In genomic region chr12:114866331-114866730, GRCh38 we compare ENCODE assay signal across 29 cellular contexts.
"Had no signal": no experiment of that assay in that cellular context is flagged by ENCODE, and none has a peak within 500 bp of the region (broad histone marks: within the 10 kb centered on the region; RNA-seq: fewer than 3 reads in every experiment).

No MANE protein-coding gene starts in this region.

- H3K27me3 ChIP-seq: Peyer's patch had no signal

- H3K4me3 Mint-ChIP-seq: activated CD4-positive, alpha-beta T cell treated with anti-CD3 and anti-CD28 coated beads for 36 hours; activated CD4-positive, alpha-beta T cell treated with anti-CD3 and anti-CD28 coated beads, Interleukin-2, amount 10 ng/mL, durations not matched to agents 7 days and 5 days; activated CD8-positive, alpha-beta T cell treated with anti-CD3 and anti-CD28 coated beads, Interleukin-2, amount 10 ng/mL, durations not matched to agents 7 days and 5 days; activated naive CD4-positive, alpha-beta T cell treated with anti-CD3 and anti-CD28 coated beads, Interleukin-2, amount 10 ng/mL, durations not matched to agents 7 days and 5 days; activated naive CD8-positive, alpha-beta T cell; activated naive CD8-positive, alpha-beta T cell treated with anti-CD3 and anti-CD28 coated beads, Interleukin-2, amount 50 U/mL, for 24 hours had no signal

- H3K36me3 ChIP-seq: Peyer's patch had no signal

- H3K4me3 ChIP-seq: Peyer's patch had no signal

- ATAC-seq: activated CD4-positive, alpha-beta T cell treated with anti-CD3 and anti-CD28 coated beads for 36 hours; activated CD4-positive, CD25-positive, alpha-beta regulatory T cell treated with anti-CD3 and anti-CD28 coated beads, Interleukin-2, amount 50 U/mL, for 24 hours; activated CD8-positive, alpha-beta T cell treated with anti-CD3 and anti-CD28 coated beads, Interleukin-2, amount 10 ng/mL, durations not matched to agents 7 days and 5 days; activated naive CD8-positive, alpha-beta T cell treated with anti-CD3 and anti-CD28 coated beads, Interleukin-2, amount 50 U/mL, for 24 hours; PC-3; Right ventricle myocardium inferior had no signal

- FAIRE-seq: TTC549 had no signal

- H3K27ac Mint-ChIP-seq: activated CD4-positive, alpha-beta T cell treated with anti-CD3 and anti-CD28 coated beads for 36 hours; activated CD4-positive, alpha-beta T cell treated with anti-CD3 and anti-CD28 coated beads, Interleukin-2, amount 10 ng/mL, durations not matched to agents 7 days and 5 days; activated CD8-positive, alpha-beta T cell treated with anti-CD3 and anti-CD28 coated beads, Interleukin-2, amount 10 ng/mL, durations not matched to agents 7 days and 5 days; activated naive CD8-positive, alpha-beta T cell; activated naive CD8-positive, alpha-beta T cell treated with anti-CD3 and anti-CD28 coated beads, Interleukin-2, amount 50 U/mL, for 24 hours had no signal

- DNase-seq: activated CD4-positive, alpha-beta T cell treated with anti-CD3 and anti-CD28 coated beads for 36 hours; activated CD4-positive, alpha-beta T cell treated with anti-CD3 and anti-CD28 coated beads, Interleukin-2, amount 10 ng/mL, durations not matched to agents 7 days and 5 days; activated CD4-positive, alpha-beta T cell treated with anti-CD3 and anti-CD28 coated beads, Interleukin-2, amount 50 U/mL, for 48 hours; activated CD8-positive, alpha-beta T cell treated with anti-CD3 and anti-CD28 coated beads, Interleukin-2, amount 10 ng/mL, durations not matched to agents 7 days and 5 days; activated effector memory CD4-positive, alpha-beta T cell treated with Interleukin-2 at 50 U/mL for 16 hours; activated naive CD4-positive, alpha-beta T cell treated with anti-CD3 and anti-CD28 coated beads, Interleukin-2, amount 10 ng/mL, durations not matched to agents 7 days and 5 days; activated naive CD8-positive, alpha-beta T cell treated with anti-CD3 and anti-CD28 coated beads, Interleukin-2, amount 50 U/mL, for 24 hours; activated T-cell treated with anti-CD3 and anti-CD28 coated beads, Interleukin-2, amount 50 U/mL, for 48 hours; anterior cingulate cortex; caudate nucleus; cerebellar nuclear complex; Karpas-422; KBM-7; NCI-H1092; NCI-H1436 treated with DMSO at 0.1 percent for 48 hours; NCI-H1694 treated with DMSO at 0.1 percent for 48 hours; NCI-H2029; NCI-H345; NCI-H524 treated with DMSO at 0.1 percent for 48 hours; PC-3; Peyer's patch; RPMI8226; SIG-M5; T1000 had no signal

- H3K4me1 Mint-ChIP-seq: activated CD4-positive, alpha-beta T cell treated with anti-CD3 and anti-CD28 coated beads for 36 hours; activated CD4-positive, alpha-beta T cell treated with anti-CD3 and anti-CD28 coated beads, Interleukin-2, amount 10 ng/mL, durations not matched to agents 7 days and 5 days; activated naive CD4-positive, alpha-beta T cell treated with anti-CD3 and anti-CD28 coated beads, Interleukin-2, amount 10 ng/mL, durations not matched to agents 7 days and 5 days; activated naive CD8-positive, alpha-beta T cell treated with anti-CD3 and anti-CD28 coated beads, Interleukin-2, amount 50 U/mL, for 24 hours had no signal

- H3K27ac ChIP-seq: Peyer's patch had no signal

- H3K36me3 Mint-ChIP-seq: activated naive CD4-positive, alpha-beta T cell treated with anti-CD3 and anti-CD28 coated beads, Interleukin-2, amount 10 ng/mL, durations not matched to agents 7 days and 5 days; activated naive CD8-positive, alpha-beta T cell; brain had no signal

- H3K4me1 ChIP-seq: Peyer's patch had no signal

- H3K27me3 Mint-ChIP-seq: activated CD4-positive, alpha-beta T cell treated with anti-CD3 and anti-CD28 coated beads for 36 hours; activated CD4-positive, alpha-beta T cell treated with anti-CD3 and anti-CD28 coated beads, Interleukin-2, amount 10 ng/mL, durations not matched to agents 7 days and 5 days; activated naive CD4-positive, alpha-beta T cell treated with anti-CD3 and anti-CD28 coated beads, Interleukin-2, amount 10 ng/mL, durations not matched to agents 7 days and 5 days had no signal

- H3K9me3 ChIP-seq: Peyer's patch had no signal
